Comparison of ENCODE assay signal across 20 cellular contexts in genomic region chr10:125124907-125125306, GRCh38. TPM values are rescaled to one million over a fixed set of nuclear protein-coding genes. Genes with fewer than 3 reads are reported as not detected.
DNase-seq lines count a peak whose midpoint lies in the region; ATAC-seq, FAIRE-seq and TF ChIP-seq lines count a peak whose summit lies in the region.
"Had no signal": no experiment of that assay in that cellular context is flagged by ENCODE, and none has a peak within 500 bp of the region (broad histone marks: within the 10 kb centered on the region; RNA-seq: fewer than 3 reads in every experiment).

No MANE protein-coding gene starts in this region.

- no peaks in the 10 kb centered on the region for H3K9me3 ChIP-seq in liver (ENCODE audit: control insufficient read depth in 4 of 4, low read length in 3 of 4)
- no peaks in the 10 kb centered on the region for H3K9me3 ChIP-seq in HepG2 (ENCODE audit: low read length)
- H3K9me3 ChIP-seq in upper lobe of right lung, result no peaks in the 10 kb centered on the region
- no peaks in the 10 kb centered on the region for H3K9me3 ChIP-seq in lower lobe of right lung
- H3K9me3 ChIP-seq: vagina had no signal

- H3K36me3 Mint-ChIP-seq in nephron progenitor cell (ENCODE audit: low read depth), result peaks cover 73% of the 10 kb centered on the region

- CTCF ChIA-PET in HepG2 (lab: Yijun Ruan, JAX; ENCODE audit: low intra/inter-chr PET ratio, low total read pairs), result no interaction called here

- WGBS in liver, result 71% methylated on average over 10 of the region's 10 CpGs
- WGBS in HepG2 (ENCODE audit: low lambda C conversion rate), result 14% methylated on average over 10 of the region's 10 CpGs

- no peak for DNase-seq in HepG2 (ENCODE audit: low spot score)
- DNase-seq in foreskin fibroblast, result peak; percentile 38 to 69
- no peak for DNase-seq in nephron progenitor cell
- DNase-seq in upper lobe of right lung, result peak; percentile 28
- DNase-seq in foreskin melanocyte, result no peak
- DNase-seq in lower lobe of right lung, result no peak
- DNase-seq: activated CD4-positive, alpha-beta T cell treated with anti-CD3 and anti-CD28 coated beads, Interleukin-2, amount 10 ng/mL, durations not matched to agents 7 days and 5 days; activated T-cell treated with anti-CD3 and anti-CD28 coated beads, Interleukin-2, amount 50 U/mL, for 1 hour; COR-L47; cortex of kidney; NCI-H2029 treated with DMSO at 0.1 percent for 48 hours; NCI-H82; SIG-M5; stimulated activated CD4-positive, alpha-beta T cell treated with anti-CD3 and anti-CD28 coated beads, Interleukin-2, amount 100 ng/mL, for 24 hours; T1000 had no signal

- H4K20me1 ChIP-seq in HepG2 (ENCODE audit: insufficient read depth, low read length), result no peaks in the 10 kb centered on the region

- intact Hi-C loops in HepG2 (cut with micrococcal nuclease; ENCODE audit: unreplicated experiment), result no loop called here
- intact Hi-C loops in upper lobe of right lung (cut with DNase I), result no loop called here
- intact Hi-C loops in lower lobe of right lung (cut with DNase I), result no loop called here

- H2AFZ ChIP-seq in HepG2 (ENCODE audit: low read length), result no peak overlapping the region

- H3K9me3 Mint-ChIP-seq in nephron progenitor cell, result no peaks in the 10 kb centered on the region
- H3K9me3 Mint-ChIP-seq: activated CD4-positive, alpha-beta T cell treated with anti-CD3 and anti-CD28 coated beads, Interleukin-2, amount 10 ng/mL, durations not matched to agents 7 days and 5 days had no signal

- in situ Hi-C loops in HepG2 (cut with HindIII; ENCODE audit: extremely low pct_ligation_motif_present, low pct_unique_long_range_greater_than_20kb), result no loop called here

- TF ChIP-seq CTCF in liver (IDR thresholded peaks at IDR 0.05; ENCODE audit: low read depth, low read length, missing input control) (no peak), HepG2 (CRISPR knock-in tag; IDR thresholded peaks at IDR 0.05) (no peak), foreskin fibroblast (IDR thresholded peaks at IDR 0.05; ENCODE audit: low read depth, low read length) (no peak), nephron progenitor cell (IDR thresholded peaks at IDR 0.05) (no peak), upper lobe of right lung (IDR thresholded peaks at IDR 0.05) (no peak), lower lobe of right lung (IDR thresholded peaks at IDR 0.05) (no peak)

- TF ChIP-seq POLR2A in HepG2 (IDR thresholded peaks at IDR 0.05; ENCODE audit: insufficient read depth in 1 of 2, low read depth in 2 of 2, low read length in 2 of 2), result no peak

- H3K4me3 ChIP-seq in liver (ENCODE audit: low read depth in 1 of 3, low read length in 3 of 3), result no peak overlapping the region
- H3K4me3 ChIP-seq in HepG2 (replicated peaks in 1 of 3; ENCODE audit: insufficient read depth in 1 of 3, low read depth in 2 of 3, low read length in 3 of 3), result no peak overlapping the region
- no peak overlapping the region for H3K4me3 ChIP-seq in foreskin fibroblast (ENCODE audit: low read depth in 1 of 2, low read length in 2 of 2)
- H3K4me3 ChIP-seq in upper lobe of right lung, result no peak overlapping the region
- H3K4me3 ChIP-seq in lower lobe of right lung, result no peak overlapping the region

- no peaks in the 10 kb centered on the region for H3K79me2 ChIP-seq in HepG2 (ENCODE audit: insufficient read depth, low read length)

- POLR2A ChIA-PET in HepG2 (lab: Yijun Ruan, JAX), result no interaction called here

- TF ChIP-seq EP300 in HepG2 (IDR thresholded peaks at IDR 0.05; ENCODE audit: low read depth in 2 of 2, low read length in 2 of 2), result no peak
- no peak for TF ChIP-seq EP300 in HepG2 (CRISPR knock-in tag; IDR thresholded peaks at IDR 0.05; ENCODE audit: borderline replicate concordance)

- peak overlapping the region; percentile 88 for H3K27ac Mint-ChIP-seq in nephron progenitor cell
- H3K27ac Mint-ChIP-seq: activated CD4-positive, alpha-beta T cell treated with anti-CD3 and anti-CD28 coated beads, Interleukin-2, amount 10 ng/mL, durations not matched to agents 7 days and 5 days had no signal

- H3K4me2 ChIP-seq in HepG2 (ENCODE audit: low read depth, low read length), result no peak overlapping the region

- H3K4me1 Mint-ChIP-seq in nephron progenitor cell, result peaks cover 71% of the 10 kb centered on the region
- H3K4me1 Mint-ChIP-seq: activated CD4-positive, alpha-beta T cell treated with anti-CD3 and anti-CD28 coated beads, Interleukin-2, amount 10 ng/mL, durations not matched to agents 7 days and 5 days had no signal

- ATAC-seq in HepG2 (no peak), upper lobe of right lung (no peak), lower lobe of right lung (no peak), HG02623 (IDR thresholded peaks at IDR 0.05; ENCODE audit: unreplicated experiment) (no peak)
- ATAC-seq: esophagus mucosa had no signal

- BruUV-seq in HepG2 (replicated peaks; lab: Mats Ljungman, UMichigan), result no TSS peak

- no peaks in the 10 kb centered on the region for H3K27me3 ChIP-seq in liver (ENCODE audit: control insufficient read depth in 4 of 4, insufficient read depth in 4 of 4, low read length in 3 of 4)
- peaks cover 1 to 78% of the 10 kb centered on the region in 2 experiments; a peak in 4 of 5 replicates for H3K27me3 ChIP-seq in HepG2 (ENCODE audit: control insufficient read depth in 1 of 2, insufficient read depth in 2 of 2, low read length in 2 of 2)
- no peaks in the 10 kb centered on the region for H3K27me3 ChIP-seq in upper lobe of right lung
- H3K27me3 ChIP-seq in lower lobe of right lung (ENCODE audit: low read depth), result no peaks in the 10 kb centered on the region
- H3K27me3 ChIP-seq: vagina had no signal

- H3K36me3 ChIP-seq in liver (ENCODE audit: control insufficient read depth in 4 of 4, insufficient read depth in 3 of 4, low read depth in 1 of 4, low read length in 3 of 4) (no peaks in the 10 kb centered on the region), HepG2 (replicated peaks in 1 of 2; ENCODE audit: control insufficient read depth in 1 of 2, insufficient read depth in 2 of 2, low read length in 2 of 2) (no peaks in the 10 kb centered on the region), upper lobe of right lung (no peaks in the 10 kb centered on the region), lower lobe of right lung (peaks cover 13% of the 10 kb centered on the region)
- H3K36me3 ChIP-seq: vagina had no signal

- H3K9ac ChIP-seq in liver (ENCODE audit: low read depth in 1 of 2, low read length in 2 of 2) (no peak overlapping the region), HepG2 (ENCODE audit: insufficient read depth, low read depth, low read length) (no peak overlapping the region)

- no peak for FAIRE-seq in HepG2 (lab: Jason Lieb, UNC)
- FAIRE-seq: GM18507 had no signal

- TF ChIP-seq RAD21 in liver (IDR thresholded peaks at IDR 0.05) (no peak), HepG2 (CRISPR knock-in tag; IDR thresholded peaks at IDR 0.05) (no peak)

- H3K27me3 Mint-ChIP-seq in nephron progenitor cell (ENCODE audit: low read depth, poor library complexity), result no peaks in the 10 kb centered on the region
- H3K27me3 Mint-ChIP-seq: activated CD4-positive, alpha-beta T cell treated with anti-CD3 and anti-CD28 coated beads, Interleukin-2, amount 10 ng/mL, durations not matched to agents 7 days and 5 days had no signal

- H3K4me1 ChIP-seq in liver (ENCODE audit: control insufficient read depth in 4 of 4, insufficient read depth in 4 of 4, low read length in 3 of 4) (peaks cover 0 to 11% (median 4%) of the 10 kb centered on the region in 4 donors), HepG2 (ENCODE audit: insufficient read depth, low read length) (peaks cover 8% of the 10 kb centered on the region; the same call in 1 of the 2 replicates), upper lobe of right lung (peaks cover 28% of the 10 kb centered on the region), lower lobe of right lung (peaks cover 59% of the 10 kb centered on the region)

- H3K4me3 Mint-ChIP-seq in nephron progenitor cell, result no peak overlapping the region
- H3K4me3 Mint-ChIP-seq: activated CD4-positive, alpha-beta T cell treated with anti-CD3 and anti-CD28 coated beads, Interleukin-2, amount 10 ng/mL, durations not matched to agents 7 days and 5 days had no signal

- no peak overlapping the region for H3K27ac ChIP-seq in liver (ENCODE audit: low read depth in 1 of 2, low read length in 2 of 2)
- no peak overlapping the region for H3K27ac ChIP-seq in HepG2 (ENCODE audit: extremely low read length, insufficient read depth, low read length)
- H3K27ac ChIP-seq in upper lobe of right lung, result no peak overlapping the region
- no peak overlapping the region for H3K27ac ChIP-seq in lower lobe of right lung

TF ChIP-seq in liver, 16 proteins besides CTCF, POLR2A, EP300 and RAD21:
- TF ChIP-seq RXRA (IDR thresholded peaks at IDR 0.05) (peak; percentile 21 to 55), SP1 (IDR thresholded peaks at IDR 0.05) (no peak), NR2F2 (IDR thresholded peaks at IDR 0.05) (no peak)

TF ChIP-seq in HepG2, 621 proteins besides CTCF, POLR2A, EP300 and RAD21 (continues in another document):
- TF ChIP-seq ZNF776 (CRISPR knock-in tag; IDR thresholded peaks at IDR 0.05), result no peak

RNA-seq across cellular contexts. Expression of gene CTBP2, which starts 35.5 kb away (rescaled TPM):
- total RNA-seq in liver (10 to 100 TPM in 1 of 2 donors, 1 to 10 TPM in 1; 6.9 to 59.2 TPM), HepG2 (2016; rRNA removed; fragmentation: Illumina TruSeq; extraction: Trizol) (not detected in 2 replicates), upper lobe of right lung (66.7 TPM), lower lobe of right lung (73.0 TPM)
- polyA plus RNA-seq in liver (1 to 10 TPM; 3.4 to 4.2 TPM), HepG2 (2011; rRNA removed) (0.08 TPM in 1 of 2 replicates, not detected in the other)
- not detected in 2 replicates for total RNA-seq in HepG2 (2016; cell fraction: cytosol; rRNA removed; fragmentation: Illumina TruSeq; extraction: Trizol; ENCODE audit: low read depth)
- total RNA-seq in HepG2 (2016; cell fraction: insoluble cytoplasmic fraction; rRNA removed; fragmentation: Illumina TruSeq; extraction: Trizol), result not detected in 2 replicates
- total RNA-seq in HepG2 (2016; cell fraction: membrane; rRNA removed; fragmentation: Illumina TruSeq; extraction: Trizol), result not detected in 2 replicates
- total RNA-seq in HepG2 (2016; cell fraction: nucleus; rRNA removed; fragmentation: Illumina TruSeq; extraction: Trizol), result not detected in 2 replicates
- 0.04 and 0.05 TPM in 2 replicates for polyA plus RNA-seq in HepG2 (2011; cell fraction: cytosol; rRNA removed)
- 0.02 TPM in 1 of 2 replicates, not detected in the other for polyA plus RNA-seq in HepG2 (2011; cell fraction: nucleus; rRNA removed)
- 0.08 TPM in 2 replicates for polyA plus RNA-seq in HepG2 (2012)
- polyA plus RNA-seq in HepG2 (2016; cell fraction: cytosol; fragmentation: Illumina TruSeq; extraction: Trizol; ENCODE audit: low read depth), result not detected in 2 replicates
- polyA plus RNA-seq in HepG2 (2016; cell fraction: insoluble cytoplasmic fraction; fragmentation: Illumina TruSeq; extraction: Trizol; ENCODE audit: low read depth), result not detected in 2 replicates
- polyA plus RNA-seq in HepG2 (2016; cell fraction: membrane; fragmentation: Illumina TruSeq; extraction: Trizol; ENCODE audit: low read depth), result not detected in 2 replicates
- not detected in 2 replicates for polyA plus RNA-seq in HepG2 (2016; cell fraction: nucleus; fragmentation: Illumina TruSeq; extraction: Trizol; ENCODE audit: insufficient read depth, low read depth)
- polyA minus RNA-seq in HepG2 (2011; rRNA and poly(A)+ RNA removed; ENCODE audit: low replicate concordance), result 1.2 and 101 TPM in 2 replicates
- 0.49 and 0.53 TPM in 2 replicates for polyA minus RNA-seq in HepG2 (2011; cell fraction: cytosol; rRNA and poly(A)+ RNA removed)
- polyA minus RNA-seq in HepG2 (2011; cell fraction: nucleus; rRNA and poly(A)+ RNA removed), result 0.39 TPM in 1 of 2 replicates, not detected in the other

Comparison
In these comparisons a context has a peak if more than half of its experiments do, and no peak if none do; other contexts are left out.
1. RNA of gene CTBP2, which starts 35.5 kb away (total RNA-seq): 73.0 TPM in lower lobe of right lung (single experiment), 66.7 TPM in upper lobe of right lung (single experiment) and 6.9 to 59.2 TPM in liver; not detected in HepG2; every median in the first group is over 4 times any median in the second.
2. DNase-seq: peak in foreskin fibroblast (2 of 2) and upper lobe of right lung (single experiment); none in HepG2 (single experiment), nephron progenitor cell (single experiment), foreskin melanocyte (single experiment) and lower lobe of right lung (single experiment).